16 cellular contexts compared by ENCODE assay signal in the genomic region with DNA sequence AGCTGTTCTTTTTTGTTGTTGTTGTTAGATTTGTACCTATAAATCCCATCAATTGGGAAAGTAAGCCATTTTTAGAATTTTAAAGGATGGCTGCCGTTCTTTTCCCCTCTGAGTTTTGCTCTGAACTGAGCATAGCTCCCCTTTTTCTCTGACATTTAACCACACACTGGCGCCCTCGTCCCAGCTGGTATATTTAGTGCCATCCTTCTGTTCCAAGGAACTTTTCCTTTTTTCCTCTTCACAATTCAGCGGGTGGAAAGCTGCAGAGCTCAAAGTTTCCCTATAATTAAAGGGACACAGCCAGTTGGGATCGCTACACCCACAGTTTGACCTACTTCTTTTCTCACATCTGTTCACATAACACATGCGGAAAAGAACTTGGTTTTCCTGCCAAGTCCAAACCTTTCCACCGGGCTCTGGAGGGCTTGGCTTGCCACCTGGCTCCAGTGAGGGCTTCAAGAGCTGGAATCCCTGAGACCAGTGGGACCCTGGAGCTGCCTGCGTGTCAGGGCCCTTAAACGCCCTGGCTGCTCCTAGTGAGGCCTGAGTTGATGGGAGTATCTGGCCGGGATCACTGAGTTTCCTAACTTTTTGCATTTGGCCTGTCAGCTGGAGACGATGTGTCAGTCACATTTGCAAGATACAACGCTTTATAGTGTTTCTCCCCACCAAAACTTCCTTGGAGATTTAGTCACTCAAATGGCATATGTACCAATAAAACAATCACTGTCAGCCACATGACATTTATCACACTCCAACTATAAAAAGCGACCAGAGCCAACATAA.
DNase-seq lines count a peak whose midpoint lies in the region; ATAC-seq and TF ChIP-seq lines count a peak whose summit lies in the region.
"Had no signal": no experiment of that assay in that cellular context is flagged by ENCODE, and none has a peak within 500 bp of the region (broad histone marks: within the 10 kb centered on the region; RNA-seq: fewer than 3 reads in every experiment).

No MANE protein-coding gene starts in this region.

- in situ Hi-C loops in GM23248 (cut with MboI) = no loop called here

- peak overlapping the region; percentile 15 for H3K27ac Mint-ChIP-seq in stimulated activated naive B cell treated with anti-CD40 and anti-IgM and Interleukin-4, amounts not matched to agents 10 μg/mL and 1 μg/mL and 100 μg/mL, for 72 hours
- H3K27ac Mint-ChIP-seq in activated CD8-positive, alpha-beta T cell treated with anti-CD3 and anti-CD28 coated beads for 36 hours = no peak overlapping the region
- no peak overlapping the region for H3K27ac Mint-ChIP-seq in activated CD4-positive, alpha-beta T cell treated with anti-CD3 and anti-CD28 coated beads, Interleukin-2, amount 10 ng/mL, durations not matched to agents 7 days and 5 days
- H3K27ac Mint-ChIP-seq: activated T-helper 1 cell treated with anti-CD3 and anti-CD28 coated beads, Interleukin-12 subunit alpha, Interleukin-12 subunit beta, Interleukin-2, Interleukin-4 antibody, amounts not matched to agents 30 ng/mL and 10 ng/mL and 1 ng/mL, durations not matched to agents 14 hours and 24 hours and 36 hours; IgD-negative memory B cell had no signal

- no peak for TF ChIP-seq CTCF in colonic mucosa (IDR thresholded peaks at IDR 0.05)
- TF ChIP-seq CTCF in activated CD8-positive, alpha-beta T cell treated with anti-CD3 and anti-CD28 coated beads for 36 hours (IDR thresholded peaks at IDR 0.05) = no peak

- H3K4me2 ChIP-seq in GM23248 (ENCODE audit: unreplicated experiment) = no peak overlapping the region

- H3K9ac ChIP-seq in GM23248 (peak overlapping the region; percentile 37), colonic mucosa (ENCODE audit: low read depth in 2 of 2, low read length in 2 of 2) (no peak overlapping the region)

- POLR2A ChIA-PET in activated CD8-positive, alpha-beta T cell treated with anti-CD3 and anti-CD28 coated beads for 36 hours (lab: Charles Lee) = no interaction called here
- POLR2A ChIA-PET in activated CD4-positive, alpha-beta T cell treated with anti-CD3 and anti-CD28 coated beads, Interleukin-2, amount 10 ng/mL, durations not matched to agents 7 days and 5 days (lab: Charles Lee) = interaction anchor here (0.7 kb wide), 1 partner anchor 929 kb away, joined by 3 read pairs; no protein-coding TSS in a partner anchor

- peak; percentile 52 for DNase-seq in GM23248
- no peak for DNase-seq in colonic mucosa
- peak in 1 of 2 donors; percentile 13 for DNase-seq in left colon
- no peak for DNase-seq in stimulated activated naive B cell treated with anti-CD40 and anti-IgM and Interleukin-4, amounts not matched to agents 10 μg/mL and 1 μg/mL and 100 μg/mL, for 72 hours
- no peak for DNase-seq in activated CD8-positive, alpha-beta T cell treated with anti-CD3 and anti-CD28 coated beads for 36 hours
- DNase-seq in activated CD4-positive, alpha-beta T cell treated with anti-CD3 and anti-CD28 coated beads, Interleukin-2, amount 10 ng/mL, durations not matched to agents 7 days and 5 days = no peak
- no peak for DNase-seq in activated CD8-positive, alpha-beta memory T cell treated with anti-CD3 and anti-CD28 coated beads, Interleukin-2, amount 50 U/mL, for 48 hours
- DNase-seq: Calu3; foreskin keratinocyte; NCI-H1048; NCI-H2227 treated with DMSO at 0.1 percent for 48 hours; SIG-M5; stimulated activated CD8-positive, alpha-beta memory T cell treated with anti-CD3 and anti-CD28 coated beads, Interleukin-4, amount 100 ng/mL, for 48 hours had no signal

- H3K27ac ChIP-seq in GM23248 (peak overlapping the region; percentile 100), colonic mucosa (peak overlapping the region; percentile 4)
- H3K27ac ChIP-seq: foreskin keratinocyte had no signal

- peaks cover 2 to 5% of the 10 kb centered on the region in 2 donors for H3K27me3 Mint-ChIP-seq in stimulated activated naive B cell treated with anti-CD40 and anti-IgM and Interleukin-4, amounts not matched to agents 10 μg/mL and 1 μg/mL and 100 μg/mL, for 72 hours
- no peaks in the 10 kb centered on the region for H3K27me3 Mint-ChIP-seq in activated CD8-positive, alpha-beta T cell treated with anti-CD3 and anti-CD28 coated beads for 36 hours
- peaks cover 8% of the 10 kb centered on the region for H3K27me3 Mint-ChIP-seq in activated CD4-positive, alpha-beta T cell treated with anti-CD3 and anti-CD28 coated beads, Interleukin-2, amount 10 ng/mL, durations not matched to agents 7 days and 5 days

- H4K20me1 ChIP-seq in GM23248 (ENCODE audit: insufficient read depth) = no peaks in the 10 kb centered on the region

- H3K4me3 ChIP-seq in GM23248 = no peak overlapping the region
- no peak overlapping the region for H3K4me3 ChIP-seq in colonic mucosa

- peak; percentile 89 for ATAC-seq in left colon
- no peak for ATAC-seq in stimulated activated naive B cell treated with anti-CD40 and anti-IgM and Interleukin-4, amounts not matched to agents 10 μg/mL and 1 μg/mL and 100 μg/mL, for 72 hours (replicated peaks)
- no peak for ATAC-seq in activated CD8-positive, alpha-beta T cell treated with anti-CD3 and anti-CD28 coated beads for 36 hours
- no peak for ATAC-seq in GM19467 (IDR thresholded peaks at IDR 0.05; ENCODE audit: unreplicated experiment)
- ATAC-seq: foreskin keratinocyte had no signal

- intact Hi-C loops in colonic mucosa (cut with DNase I) = no loop called here
- intact Hi-C loops in left colon (cut with DNase I, micrococcal nuclease) = no loop called here
- intact Hi-C loops in activated CD8-positive, alpha-beta T cell treated with anti-CD3 and anti-CD28 coated beads for 36 hours (cut with micrococcal nuclease) = no loop called here

- peak overlapping the region in 1 of 2 donors; percentile 4 for H3K4me3 Mint-ChIP-seq in stimulated activated naive B cell treated with anti-CD40 and anti-IgM and Interleukin-4, amounts not matched to agents 10 μg/mL and 1 μg/mL and 100 μg/mL, for 72 hours
- no peak overlapping the region for H3K4me3 Mint-ChIP-seq in activated CD8-positive, alpha-beta T cell treated with anti-CD3 and anti-CD28 coated beads for 36 hours
- H3K4me3 Mint-ChIP-seq in activated CD4-positive, alpha-beta T cell treated with anti-CD3 and anti-CD28 coated beads, Interleukin-2, amount 10 ng/mL, durations not matched to agents 7 days and 5 days = no peak overlapping the region
- H3K4me3 Mint-ChIP-seq: activated T-helper 1 cell treated with anti-CD3 and anti-CD28 coated beads, Interleukin-12 subunit alpha, Interleukin-12 subunit beta, Interleukin-2, Interleukin-4 antibody, amounts not matched to agents 30 ng/mL and 10 ng/mL and 1 ng/mL, durations not matched to agents 14 hours and 24 hours and 36 hours had no signal

- peaks cover 46 to 71% of the 10 kb centered on the region in 2 donors for H3K4me1 Mint-ChIP-seq in stimulated activated naive B cell treated with anti-CD40 and anti-IgM and Interleukin-4, amounts not matched to agents 10 μg/mL and 1 μg/mL and 100 μg/mL, for 72 hours
- peaks cover 4% of the 10 kb centered on the region for H3K4me1 Mint-ChIP-seq in activated CD8-positive, alpha-beta T cell treated with anti-CD3 and anti-CD28 coated beads for 36 hours (ENCODE audit: low read depth)
- no peaks in the 10 kb centered on the region for H3K4me1 Mint-ChIP-seq in activated CD4-positive, alpha-beta T cell treated with anti-CD3 and anti-CD28 coated beads, Interleukin-2, amount 10 ng/mL, durations not matched to agents 7 days and 5 days

- no peaks in the 10 kb centered on the region for H3K27me3 ChIP-seq in GM23248 (replicated peaks; ENCODE audit: insufficient read depth)
- H3K27me3 ChIP-seq in colonic mucosa = no peaks in the 10 kb centered on the region
- H3K27me3 ChIP-seq: foreskin keratinocyte had no signal

- 20 to 24% methylated on average over 13 of the region's 13 CpGs for WGBS in GM23248 (ENCODE audit: low coverage in 1 of 2, low lambda C conversion rate in 2 of 2, missing lambda C conversion rate in 2 of 2), 2 experiments

- H3K9me3 Mint-ChIP-seq in stimulated activated naive B cell treated with anti-CD40 and anti-IgM and Interleukin-4, amounts not matched to agents 10 μg/mL and 1 μg/mL and 100 μg/mL, for 72 hours = peaks cover 0 to 1% of the 10 kb centered on the region in 2 donors
- no peaks in the 10 kb centered on the region for H3K9me3 Mint-ChIP-seq in activated CD8-positive, alpha-beta T cell treated with anti-CD3 and anti-CD28 coated beads for 36 hours
- H3K9me3 Mint-ChIP-seq in activated CD4-positive, alpha-beta T cell treated with anti-CD3 and anti-CD28 coated beads, Interleukin-2, amount 10 ng/mL, durations not matched to agents 7 days and 5 days = no peaks in the 10 kb centered on the region
- H3K9me3 Mint-ChIP-seq: activated T-helper 1 cell treated with anti-CD3 and anti-CD28 coated beads, Interleukin-12 subunit alpha, Interleukin-12 subunit beta, Interleukin-2, Interleukin-4 antibody, amounts not matched to agents 30 ng/mL and 10 ng/mL and 1 ng/mL, durations not matched to agents 14 hours and 24 hours and 36 hours; IgD-negative memory B cell had no signal

- peaks cover 89% of the 10 kb centered on the region for H3K79me2 ChIP-seq in GM23248 (ENCODE audit: insufficient read depth)

- H3K9me2 ChIP-seq in GM23248 (ENCODE audit: insufficient read depth) = no peaks in the 10 kb centered on the region

- H3K9me3 ChIP-seq in GM23248 (ENCODE audit: low read depth) (no peaks in the 10 kb centered on the region), colonic mucosa (no peaks in the 10 kb centered on the region)

- H3K36me3 ChIP-seq in GM23248 (ENCODE audit: low read depth) = peaks cover 59% of the 10 kb centered on the region
- H3K36me3 ChIP-seq in colonic mucosa = no peaks in the 10 kb centered on the region

- H2AFZ ChIP-seq in GM23248 = no peak overlapping the region

- peaks cover 0 to 5% of the 10 kb centered on the region in 2 donors for H3K36me3 Mint-ChIP-seq in stimulated activated naive B cell treated with anti-CD40 and anti-IgM and Interleukin-4, amounts not matched to agents 10 μg/mL and 1 μg/mL and 100 μg/mL, for 72 hours
- no peaks in the 10 kb centered on the region for H3K36me3 Mint-ChIP-seq in activated CD8-positive, alpha-beta T cell treated with anti-CD3 and anti-CD28 coated beads for 36 hours (ENCODE audit: low read depth)
- H3K36me3 Mint-ChIP-seq in activated CD4-positive, alpha-beta T cell treated with anti-CD3 and anti-CD28 coated beads, Interleukin-2, amount 10 ng/mL, durations not matched to agents 7 days and 5 days (ENCODE audit: low read depth) = no peaks in the 10 kb centered on the region

- H3F3A ChIP-seq in GM23248 (ENCODE audit: insufficient read depth) = peaks cover 72% of the 10 kb centered on the region

- CTCF ChIA-PET in activated CD8-positive, alpha-beta T cell treated with anti-CD3 and anti-CD28 coated beads for 36 hours (lab: Charles Lee) = interaction anchor here (1.0 kb wide), 1 partner anchor 27 kb away, joined by 3 read pairs; no protein-coding TSS in a partner anchor
- CTCF ChIA-PET in activated CD4-positive, alpha-beta T cell treated with anti-CD3 and anti-CD28 coated beads, Interleukin-2, amount 10 ng/mL, durations not matched to agents 7 days and 5 days (lab: Charles Lee) = interaction anchor here (1.2 kb wide), 1 partner anchor 10 kb away, joined by 3 read pairs; no protein-coding TSS in a partner anchor

- H3K4me1 ChIP-seq in GM23248 (ENCODE audit: insufficient read depth) (peaks cover 74% of the 10 kb centered on the region), colonic mucosa (no peaks in the 10 kb centered on the region)
